21 cellular contexts compared by ENCODE assay signal in genomic region chr11:92556435-92556834, GRCh38.
A peak's percentile ranks its signal among the peaks of the same experiment; 100 is the strongest.
DNase-seq lines count a peak whose midpoint lies in the region; ATAC-seq and TF ChIP-seq lines count a peak whose summit lies in the region.
"Had no signal": no experiment of that assay in that cellular context is flagged by ENCODE, and none has a peak within 500 bp of the region (broad histone marks: within the 10 kb centered on the region; RNA-seq: fewer than 3 reads in every experiment).

No MANE protein-coding gene starts in this region.

- BruUV-seq in Calu3 (replicated peaks; lab: Mats Ljungman, UMichigan), result no TSS peak

- CTCF ChIA-PET in Calu3 (lab: Charles Lee), result no interaction called here

- no peak for TF ChIP-seq CTCF in Calu3 (IDR thresholded peaks at IDR 0.05; ENCODE audit: unreplicated experiment)
- TF ChIP-seq CTCF in astrocyte of the cerebellum (IDR thresholded peaks at IDR 0.05; ENCODE audit: low read depth, low read length, missing control alignments), result no peak
- TF ChIP-seq CTCF in kidney epithelial cell (IDR thresholded peaks at IDR 0.05; ENCODE audit: insufficient read depth, low read length, poor library complexity, severe bottlenecking), result no peak
- no peak for TF ChIP-seq CTCF in GM13976 (IDR thresholded peaks at IDR 0.05; ENCODE audit: borderline replicate concordance, control extremely low read depth, extremely low read depth, insufficient read depth, missing control alignments)

- no peaks in the 10 kb centered on the region for H3K27me3 Mint-ChIP-seq in Calu3 (ENCODE audit: unreplicated experiment)
- H3K27me3 Mint-ChIP-seq: activated CD8-positive, alpha-beta memory T cell treated with anti-CD3 and anti-CD28 coated beads, Interleukin-2, amount 10 ng/mL, durations not matched to agents 7 days and 5 days; activated naive CD4-positive, alpha-beta T cell treated with anti-CD3 and anti-CD28 coated beads, Interleukin-2, amount 50 U/mL, for 24 hours; stimulated activated memory B cell treated with anti-CD40 and anti-IgM and Interleukin-4, amounts not matched to agents 10 μg/mL and 1 μg/mL and 100 μg/mL, for 72 hours had no signal

- peak; percentile 10 for DNase-seq in Calu3
- DNase-seq in Kasumi-1 (lab: John Stamatoyannopoulos, UW), result peak; percentile 1 to 17
- peak; percentile 43 for DNase-seq in astrocyte of the cerebellum (ENCODE audit: low read depth)
- peak; percentile 5 for DNase-seq in kidney epithelial cell (ENCODE audit: low read depth)
- DNase-seq in GM13976 (ENCODE audit: low spot score), result no peak
- DNase-seq in activated naive CD4-positive, alpha-beta T cell treated with anti-CD3 and anti-CD28 coated beads, Interleukin-2, amount 50 U/mL, for 72 hours (ENCODE audit: low spot score in 2 of 2), result no peak
- no peak for DNase-seq in NCI-H187 treated with DMSO at 0.1 percent for 48 hours (lab: John Stamatoyannopoulos, UW)
- DNase-seq in MV-4-11 (lab: John Stamatoyannopoulos, UW), result no peak
- DNase-seq: activated CD8-positive, alpha-beta memory T cell treated with anti-CD3 and anti-CD28 coated beads, Interleukin-2, amount 10 ng/mL, durations not matched to agents 7 days and 5 days; DMS79 treated with DMSO at 0.1 percent for 48 hours; gastrocnemius medialis; immature natural killer cell; NCI-H1417 treated with DMSO at 0.1 percent for 48 hours; NCI-H510A; Right ventricle myocardium superior; stimulated activated CD4-positive, alpha-beta T cell treated with anti-CD3 and anti-CD28 coated beads, Interleukin-4, amount 100 ng/mL, for 1 hour; uterus; WERI-Rb-1 had no signal

- no peaks in the 10 kb centered on the region for H3K9me3 Mint-ChIP-seq in Calu3 (ENCODE audit: low read depth, unreplicated experiment)
- no peaks in the 10 kb centered on the region for H3K9me3 Mint-ChIP-seq in activated naive CD4-positive, alpha-beta T cell treated with anti-CD3 and anti-CD28 coated beads, Interleukin-2, amount 50 U/mL, for 72 hours
- H3K9me3 Mint-ChIP-seq: activated naive CD4-positive, alpha-beta T cell treated with anti-CD3 and anti-CD28 coated beads, Interleukin-2, amount 50 U/mL, for 24 hours had no signal

- H3K36me3 ChIP-seq in kidney epithelial cell (ENCODE audit: control insufficient read depth, insufficient read depth, low read length), result no peaks in the 10 kb centered on the region
- H3K36me3 ChIP-seq: gastrocnemius medialis, prostate gland, uterus, WERI-Rb-1 had no signal

- H3K4me1 Mint-ChIP-seq in Calu3 (ENCODE audit: low read depth, unreplicated experiment), result no peaks in the 10 kb centered on the region
- H3K4me1 Mint-ChIP-seq: activated CD8-positive, alpha-beta memory T cell treated with anti-CD3 and anti-CD28 coated beads, Interleukin-2, amount 10 ng/mL, durations not matched to agents 7 days and 5 days; activated naive CD4-positive, alpha-beta T cell treated with anti-CD3 and anti-CD28 coated beads, Interleukin-2, amount 50 U/mL, for 24 hours; immature natural killer cell; stimulated activated memory B cell treated with anti-CD40 and anti-IgM and Interleukin-4, amounts not matched to agents 10 μg/mL and 1 μg/mL and 100 μg/mL, for 72 hours had no signal

- H3K27me3 ChIP-seq in kidney epithelial cell (ENCODE audit: control insufficient read depth, insufficient read depth, low read length), result no peaks in the 10 kb centered on the region
- H3K27me3 ChIP-seq: gastrocnemius medialis, uterus had no signal

- no peak for ATAC-seq in activated naive CD4-positive, alpha-beta T cell treated with anti-CD3 and anti-CD28 coated beads, Interleukin-2, amount 50 U/mL, for 72 hours
- ATAC-seq: activated CD8-positive, alpha-beta memory T cell treated with anti-CD3 and anti-CD28 coated beads, Interleukin-2, amount 10 ng/mL, durations not matched to agents 7 days and 5 days; gastrocnemius medialis; stimulated activated memory B cell treated with anti-CD40 and anti-IgM and Interleukin-4, amounts not matched to agents 10 μg/mL and 1 μg/mL and 100 μg/mL, for 72 hours had no signal

- in situ Hi-C loops in astrocyte of the cerebellum (cut with HindIII; ENCODE audit: low sequenced_read_pairs), result no loop called here
- in situ Hi-C loops in GM13976 (cut with MboI; ENCODE audit: low sequenced_read_pairs, unreplicated experiment), result no loop called here

- no peak overlapping the region for H3K27ac Mint-ChIP-seq in Calu3 (ENCODE audit: unreplicated experiment)
- H3K27ac Mint-ChIP-seq in activated naive CD4-positive, alpha-beta T cell treated with anti-CD3 and anti-CD28 coated beads, Interleukin-2, amount 50 U/mL, for 72 hours, result no peak overlapping the region
- H3K27ac Mint-ChIP-seq: activated CD8-positive, alpha-beta memory T cell treated with anti-CD3 and anti-CD28 coated beads, Interleukin-2, amount 10 ng/mL, durations not matched to agents 7 days and 5 days; activated naive CD4-positive, alpha-beta T cell treated with anti-CD3 and anti-CD28 coated beads, Interleukin-2, amount 50 U/mL, for 24 hours; immature natural killer cell; stimulated activated memory B cell treated with anti-CD40 and anti-IgM and Interleukin-4, amounts not matched to agents 10 μg/mL and 1 μg/mL and 100 μg/mL, for 72 hours had no signal

- H3K4me3 ChIP-seq in astrocyte of the cerebellum (ENCODE audit: low read depth, low read length) (no peak overlapping the region), kidney epithelial cell (ENCODE audit: low read depth, low read length) (no peak overlapping the region)
- H3K4me3 ChIP-seq: gastrocnemius medialis, prostate gland, uterus had no signal

- intact Hi-C loops in Calu3 (cut with micrococcal nuclease; ENCODE audit: unreplicated experiment), result no loop called here

- no peak overlapping the region for H3K4me3 Mint-ChIP-seq in Calu3 (ENCODE audit: low read depth, unreplicated experiment)
- H3K4me3 Mint-ChIP-seq: activated CD8-positive, alpha-beta memory T cell treated with anti-CD3 and anti-CD28 coated beads, Interleukin-2, amount 10 ng/mL, durations not matched to agents 7 days and 5 days; activated naive CD4-positive, alpha-beta T cell treated with anti-CD3 and anti-CD28 coated beads, Interleukin-2, amount 50 U/mL, for 24 hours; immature natural killer cell; stimulated activated memory B cell treated with anti-CD40 and anti-IgM and Interleukin-4, amounts not matched to agents 10 μg/mL and 1 μg/mL and 100 μg/mL, for 72 hours had no signal

- no peaks in the 10 kb centered on the region for H3K36me3 Mint-ChIP-seq in Calu3 (ENCODE audit: insufficient read depth, unreplicated experiment)
- H3K36me3 Mint-ChIP-seq in activated naive CD4-positive, alpha-beta T cell treated with anti-CD3 and anti-CD28 coated beads, Interleukin-2, amount 50 U/mL, for 72 hours, result no peaks in the 10 kb centered on the region
- H3K36me3 Mint-ChIP-seq: activated CD8-positive, alpha-beta memory T cell treated with anti-CD3 and anti-CD28 coated beads, Interleukin-2, amount 10 ng/mL, durations not matched to agents 7 days and 5 days; activated naive CD4-positive, alpha-beta T cell treated with anti-CD3 and anti-CD28 coated beads, Interleukin-2, amount 50 U/mL, for 24 hours; immature natural killer cell; stimulated activated memory B cell treated with anti-CD40 and anti-IgM and Interleukin-4, amounts not matched to agents 10 μg/mL and 1 μg/mL and 100 μg/mL, for 72 hours had no signal

Comparison
In these comparisons a context has a peak if more than half of its experiments do, and no peak if none do; other contexts are left out.
1. DNase-seq: peak in Calu3 (single experiment), Kasumi-1 (2 of 2), astrocyte of the cerebellum (single experiment) and kidney epithelial cell (single experiment); none in GM13976 (single experiment), activated naive CD4-positive, alpha-beta T cell treated with anti-CD3 and anti-CD28 coated beads, Interleukin-2, amount 50 U/mL, for 72 hours (0 of 2), NCI-H187 treated with DMSO at 0.1 percent for 48 hours (single experiment) and MV-4-11 (single experiment).